19 cellular contexts compared by ENCODE assay signal in genomic region chr6:139695361-139695760, GRCh38.
"Had no signal": no experiment of that assay in that cellular context is flagged by ENCODE, and none has a peak within 500 bp of the region (broad histone marks: within the 10 kb centered on the region; RNA-seq: fewer than 3 reads in every experiment).

No MANE protein-coding gene starts in this region.

- H3K36me3 ChIP-seq: left ventricle myocardium inferior, prostate gland, tibial artery, WERI-Rb-1 had no signal

- H3K27ac ChIP-seq: foreskin keratinocyte, left ventricle myocardium inferior, prostate gland, skin epidermis, tibial artery, WERI-Rb-1 had no signal

- ATAC-seq: activated CD8-positive, alpha-beta memory T cell treated with anti-CD3 and anti-CD28 coated beads, Interleukin-2, amount 10 ng/mL, durations not matched to agents 7 days and 5 days; activated CD8-positive, alpha-beta T cell treated with anti-CD3 and anti-CD28 coated beads for 36 hours; foreskin keratinocyte; naive thymus-derived CD8-positive, alpha-beta T cell had no signal

- H3K9me3 ChIP-seq: left ventricle myocardium inferior, prostate gland, tibial artery had no signal

- H3K4me1 ChIP-seq: foreskin keratinocyte, left ventricle myocardium inferior, prostate gland had no signal

- H3K27me3 ChIP-seq: foreskin keratinocyte, tibial artery had no signal

- H3K4me3 ChIP-seq: left ventricle myocardium inferior, prostate gland, skin epidermis, tibial artery had no signal

- DNase-seq: activated CD4-positive, alpha-beta T cell treated with anti-CD3 and anti-CD28 coated beads, Interleukin-2, amount 10 ng/mL, durations not matched to agents 7 days and 5 days; activated CD4-positive, CD25-positive, alpha-beta regulatory T cell treated with anti-CD3 and anti-CD28 coated beads, Interleukin-2, amount 50 U/mL, for 72 hours; activated CD8-positive, alpha-beta memory T cell treated with anti-CD3 and anti-CD28 coated beads, Interleukin-2, amount 10 ng/mL, durations not matched to agents 7 days and 5 days; activated CD8-positive, alpha-beta T cell treated with anti-CD3 and anti-CD28 coated beads for 36 hours; activated gamma-delta T cell treated with Interleukin-2 at 50 U/mL for 16 hours; activated T-cell treated with anti-CD3 and anti-CD28 coated beads for 4 hours; aorta; caudate nucleus; dermis blood vessel endothelial cell; effector CD8-positive, alpha-beta T cell; foreskin keratinocyte; left ventricle myocardium inferior; naive thymus-derived CD8-positive, alpha-beta T cell; stimulated activated CD4-positive, alpha-beta T cell treated with anti-CD3 and anti-CD28 coated beads, Interleukin-1b, Interleukin-23, amount 100 ng/mL, for 48 hours; substantia nigra; tibial artery; WERI-Rb-1 had no signal
